ENCODE assay signal across 21 cellular contexts in the genomic region with DNA sequence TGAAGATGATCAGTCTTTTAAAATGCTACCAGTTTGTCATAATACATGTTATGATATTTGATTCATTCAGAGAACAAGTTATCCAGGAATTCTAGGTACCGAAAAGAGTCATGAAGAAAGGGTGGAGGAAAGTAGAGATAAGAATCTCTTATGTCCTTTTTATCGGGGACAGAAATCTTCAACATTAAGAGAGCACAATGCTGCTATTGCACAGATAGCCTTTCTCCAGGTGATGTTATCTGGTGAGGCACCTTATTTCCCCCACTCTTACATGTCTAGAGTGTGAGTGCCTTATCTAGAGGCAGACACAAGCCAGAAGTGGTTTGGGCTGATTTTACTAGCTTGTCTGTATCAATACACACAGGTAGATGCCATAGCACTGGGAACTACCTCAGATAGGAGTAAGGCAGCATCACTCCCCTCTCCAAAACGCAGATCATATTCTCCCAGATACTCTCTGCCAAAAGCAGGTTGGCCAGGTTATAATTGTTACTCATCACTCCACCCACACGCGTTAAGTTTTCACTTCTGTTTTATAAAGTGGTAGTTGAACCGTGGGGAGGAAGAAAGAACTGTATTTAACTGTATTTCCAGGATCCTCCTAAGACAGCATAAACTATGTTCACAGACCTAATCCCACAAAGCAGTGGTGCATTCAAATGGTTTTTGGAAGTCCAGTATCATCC. TPM values are rescaled to one million over a fixed set of nuclear protein-coding genes. Genes with fewer than 3 reads are reported as not detected.
"Had no signal": no experiment of that assay in that cellular context is flagged by ENCODE, and none has a peak within 500 bp of the region (broad histone marks: within the 10 kb centered on the region; RNA-seq: fewer than 3 reads in every experiment).

No MANE protein-coding gene starts in this region.

- H3K36me3 Mint-ChIP-seq: activated CD4-positive, alpha-beta memory T cell treated with anti-CD3 and anti-CD28 coated beads for 36 hours; activated naive CD8-positive, alpha-beta T cell treated with anti-CD3 and anti-CD28 coated beads, Interleukin-2, amount 10 ng/mL, durations not matched to agents 7 days and 5 days; T-cell had no signal

- DNase-seq: activated CD4-positive, alpha-beta memory T cell treated with anti-CD3 and anti-CD28 coated beads for 36 hours; activated CD4-positive, alpha-beta T cell treated with anti-CD3 and anti-CD28 coated beads for 48 hours; activated CD4-positive, CD25-positive, alpha-beta regulatory T cell; activated naive CD4-positive, alpha-beta T cell; activated naive CD8-positive, alpha-beta T cell treated with anti-CD3 and anti-CD28 coated beads, Interleukin-2, amount 10 ng/mL, durations not matched to agents 7 days and 5 days; activated T-cell treated with anti-CD3 and anti-CD28 coated beads, Interleukin-2, amount 50 U/mL, for 4 hours; amniotic stem cell; brain microvascular endothelial cell; central memory CD4-positive, alpha-beta T cell; esophagus squamous epithelium; left ventricle myocardium inferior; posterior cingulate gyrus; right cardiac atrium; stimulated activated CD4-positive, alpha-beta T cell treated with anti-CD3 and anti-CD28 coated beads, Interleukin-15, amount 100 ng/mL, for 24 hours; stimulated activated CD4-positive, alpha-beta T cell treated with anti-CD3 and anti-CD28 coated beads, Interleukin-2, amount 100 ng/mL, for 24 hours; stimulated activated naive CD4-positive, alpha-beta T cell treated with Interleukin-2 at 50 U/mL for 16 hours; T-cell had no signal

- H3K4me1 Mint-ChIP-seq: activated naive CD8-positive, alpha-beta T cell treated with anti-CD3 and anti-CD28 coated beads, Interleukin-2, amount 10 ng/mL, durations not matched to agents 7 days and 5 days; nephron; T-cell had no signal

- H3K4me3 Mint-ChIP-seq: activated CD4-positive, alpha-beta memory T cell treated with anti-CD3 and anti-CD28 coated beads for 36 hours; activated naive CD8-positive, alpha-beta T cell treated with anti-CD3 and anti-CD28 coated beads, Interleukin-2, amount 10 ng/mL, durations not matched to agents 7 days and 5 days; activated T-cell treated with anti-CD3 and anti-CD28 coated beads, Interleukin-2, amount 50 U/mL, for 4 hours; nephron; T-cell had no signal

- H3K9me3 Mint-ChIP-seq: activated CD4-positive, alpha-beta memory T cell treated with anti-CD3 and anti-CD28 coated beads for 36 hours; activated naive CD8-positive, alpha-beta T cell treated with anti-CD3 and anti-CD28 coated beads, Interleukin-2, amount 10 ng/mL, durations not matched to agents 7 days and 5 days; activated T-cell treated with anti-CD3 and anti-CD28 coated beads, Interleukin-2, amount 50 U/mL, for 4 hours; activated T-helper 2 cell treated with anti-CD3 and anti-CD28 coated beads, Interferon-gamma antibody, Interleukin-2, Interleukin-4, amounts not matched to agents 10 μg/mL and 5 μg/mL and 100 μg/mL, durations not matched to agents 14 hours and 24 hours and 36 hours; nephron; T-cell had no signal

- ATAC-seq: activated T-cell treated with anti-CD3 and anti-CD28 coated beads, Interleukin-2, amount 50 U/mL, for 4 hours; right cardiac atrium; T-cell had no signal

- H3K27ac Mint-ChIP-seq: activated CD4-positive, alpha-beta memory T cell treated with anti-CD3 and anti-CD28 coated beads for 36 hours; activated naive CD8-positive, alpha-beta T cell treated with anti-CD3 and anti-CD28 coated beads, Interleukin-2, amount 10 ng/mL, durations not matched to agents 7 days and 5 days; activated T-helper 2 cell treated with anti-CD3 and anti-CD28 coated beads, Interferon-gamma antibody, Interleukin-2, Interleukin-4, amounts not matched to agents 10 μg/mL and 5 μg/mL and 100 μg/mL, durations not matched to agents 14 hours and 24 hours and 36 hours; nephron; T-cell had no signal

RNA-seq across cellular contexts. Expression of gene AREG, which starts 38.4 kb away (rescaled TPM):
- total RNA-seq: frontal cortex; T-helper 2 cell treated with Interferon-gamma antibody and Interleukin-4, amounts not matched to agents 100 ng/mL and 5 ng/mL, for 36 hours had no signal
